ENCODE assay signal across 8 cellular contexts in the genomic region with DNA sequence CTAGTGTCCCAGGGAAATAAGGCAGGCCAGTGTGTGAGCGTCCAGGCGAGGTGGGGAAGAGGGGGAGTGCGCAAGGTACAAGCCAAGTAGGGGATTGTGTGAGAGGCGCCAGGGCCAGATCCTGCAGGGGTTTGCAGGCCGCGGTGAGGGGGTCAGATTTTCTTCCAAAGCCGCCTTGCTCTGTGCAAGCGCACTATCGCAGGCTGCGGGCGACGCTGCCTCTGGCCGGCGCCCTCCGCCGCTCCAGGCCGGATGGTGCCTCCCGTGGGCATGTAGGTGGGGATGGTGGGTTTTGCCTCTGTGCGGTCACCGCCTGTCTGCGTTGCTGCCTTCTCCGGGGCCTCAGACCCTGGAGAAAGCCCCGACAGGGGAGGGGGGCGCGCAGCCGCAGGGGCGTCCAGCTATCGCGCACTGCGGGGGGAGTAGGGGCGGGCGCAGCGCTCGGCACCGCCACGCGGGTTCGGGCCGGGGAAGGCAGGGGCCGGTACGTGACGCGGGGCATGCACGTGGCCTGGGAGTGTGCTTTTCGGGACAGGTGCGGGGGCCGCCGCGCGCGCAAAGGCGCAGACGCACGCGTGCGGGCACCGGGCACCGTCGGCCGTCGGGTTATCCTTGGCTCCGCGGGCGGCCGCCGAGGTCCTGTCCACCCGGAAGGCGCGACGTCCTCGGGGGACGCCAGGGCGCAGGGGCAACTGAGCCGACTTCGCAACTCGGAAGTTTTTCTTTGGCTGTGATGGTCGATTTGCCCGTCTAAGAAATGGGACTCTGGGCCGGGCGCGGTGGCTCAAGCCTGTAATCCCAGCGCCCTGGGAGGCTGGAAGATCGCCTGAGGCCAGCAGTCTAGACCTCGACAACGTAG. TPM values are rescaled to one million over a fixed set of nuclear protein-coding genes. Genes with fewer than 3 reads are reported as not detected.
A peak's percentile ranks its signal among the peaks of the same experiment; 100 is the strongest.
DNase-seq lines count a peak whose midpoint lies in the region; ATAC-seq and TF ChIP-seq lines count a peak whose summit lies in the region.

No MANE protein-coding gene starts in this region.

- H3K27ac ChIP-seq in BLaER1 (peak overlapping the region; percentile 97), MM.1S (ENCODE audit: low read length) (peak overlapping the region; percentile 57; the same call in 1 of the 2 replicates), esophagus (ENCODE audit: low read depth in 2 of 2, low read length in 1 of 2) (peak overlapping the region; percentile 57 to 92), thoracic aorta (peak overlapping the region; percentile 83 to 90)

- no peaks in the 10 kb centered on the region for H3K9me2 ChIP-seq in MM.1S (replicated peaks; ENCODE audit: insufficient read depth, low read length)

- peaks cover 0 to 8% of the 10 kb centered on the region in 2 donors for H3K36me3 Mint-ChIP-seq in naive B cell

- H3K9ac ChIP-seq in BLaER1 (peak overlapping the region; percentile 89), MM.1S (ENCODE audit: low read length) (peak overlapping the region; percentile 80)

- peak overlapping the region; percentile 74 for H3K4me3 ChIP-seq in BLaER1
- peak overlapping the region; percentile 84 for H3K4me3 ChIP-seq in MM.1S (ENCODE audit: low read length)
- H3K4me3 ChIP-seq in esophagus (ENCODE audit: low read depth in 1 of 2, low read length in 2 of 2), result peak overlapping the region; percentile 41 to 51
- peak overlapping the region; percentile 84 for H3K4me3 ChIP-seq in thoracic aorta

- peak overlapping the region; percentile 94 to 99 (median 97) for H3K27ac Mint-ChIP-seq in naive B cell

- DNase-seq in MM.1S (peak; percentile 44), naive B cell (peak; percentile 57), thoracic aorta (ENCODE audit: low spot score) (no peak)
- DNase-seq in activated T-cell treated with anti-CD3 and anti-CD28 coated beads, Interleukin-2, amount 50 U/mL, for 1 hour, result peak; percentile 58

- H3K36me3 ChIP-seq in BLaER1 (peaks cover 15% of the 10 kb centered on the region), MM.1S (replicated peaks; ENCODE audit: insufficient read depth, low read length) (peaks cover 7% of the 10 kb centered on the region; the same call in 1 of the 2 replicates), esophagus (ENCODE audit: control insufficient read depth in 2 of 2, insufficient read depth in 2 of 2, low read length in 1 of 2) (peaks cover 0 to 3% of the 10 kb centered on the region in 2 donors), thoracic aorta (peaks cover 5% of the 10 kb centered on the region)

- peak overlapping the region; percentile 80 to 95 (median 93) for H3K4me3 Mint-ChIP-seq in naive B cell

- WGBS in esophagus, 2 donors, result 6 to 9% methylated on average over 65 to 85 of the region's 85 CpGs

- peak overlapping the region; percentile 94 for H2AFZ ChIP-seq in MM.1S (ENCODE audit: low read length)

- H3K4me1 ChIP-seq in BLaER1 (peaks cover 47% of the 10 kb centered on the region), MM.1S (ENCODE audit: low read length) (peaks cover 15% of the 10 kb centered on the region), esophagus (ENCODE audit: control insufficient read depth in 2 of 2, insufficient read depth in 2 of 2, low read length in 1 of 2) (no peaks in the 10 kb centered on the region), thoracic aorta (ENCODE audit: control insufficient read depth in 1 of 2, low read depth in 2 of 2) (peaks cover 21 to 22% of the 10 kb centered on the region in 2 donors)

- peaks cover 38% of the 10 kb centered on the region for H3K79me2 ChIP-seq in MM.1S (ENCODE audit: low read length)

- H4K20me1 ChIP-seq in BLaER1 (peaks cover 37% of the 10 kb centered on the region), MM.1S (ENCODE audit: insufficient read depth, low read length) (peaks cover 25% of the 10 kb centered on the region)

- H3K4me2 ChIP-seq in BLaER1 (peak overlapping the region; percentile 97), MM.1S (ENCODE audit: low read depth, low read length) (peak overlapping the region; percentile 91)

- peaks cover 26 to 46% (median 33%) of the 10 kb centered on the region in 3 donors for H3K4me1 Mint-ChIP-seq in naive B cell

- H3K9me3 ChIP-seq in BLaER1, result no peaks in the 10 kb centered on the region
- H3K9me3 ChIP-seq in MM.1S (replicated peaks; ENCODE audit: insufficient read depth, low read length), result no peaks in the 10 kb centered on the region
- H3K9me3 ChIP-seq in esophagus (ENCODE audit: control insufficient read depth in 2 of 2, insufficient read depth in 1 of 2, low read depth in 1 of 2, low read length in 1 of 2), result no peaks in the 10 kb centered on the region
- no peaks in the 10 kb centered on the region for H3K9me3 ChIP-seq in thoracic aorta

- no peak for TF ChIP-seq CTCF in MM.1S (IDR thresholded peaks at IDR 0.05; ENCODE audit: low read length)
- peak; percentile 14 for TF ChIP-seq CTCF in thoracic aorta (IDR thresholded peaks at IDR 0.05)

- peaks cover 19% of the 10 kb centered on the region for H3F3A ChIP-seq in MM.1S (ENCODE audit: insufficient read depth, low read length)

- H3K9me3 Mint-ChIP-seq in naive B cell, result no peaks in the 10 kb centered on the region

- no peaks in the 10 kb centered on the region for H3K27me3 Mint-ChIP-seq in naive B cell

- no peak for ATAC-seq in naive B cell (ENCODE audit: low read depth in 2 of 2)
- no peak for ATAC-seq in thoracic aorta (ENCODE audit: insufficient number of reproducible peaks, low FRiP score, low read depth)
- no peak for ATAC-seq in GM21381 (IDR thresholded peaks at IDR 0.05; ENCODE audit: unreplicated experiment)
- ATAC-seq in HG02885 (IDR thresholded peaks at IDR 0.05; ENCODE audit: poor library complexity, unreplicated experiment), result no peak

- H3K27me3 ChIP-seq in BLaER1 (no peaks in the 10 kb centered on the region), MM.1S (replicated peaks; ENCODE audit: insufficient read depth, low read length) (no peaks in the 10 kb centered on the region), esophagus (ENCODE audit: control insufficient read depth in 1 of 2, insufficient read depth in 2 of 2, low read length in 2 of 2) (no peaks in the 10 kb centered on the region), thoracic aorta (replicated peaks; ENCODE audit: insufficient read depth) (no peaks in the 10 kb centered on the region)

RNA-seq across cellular contexts. Expression of gene HAPSTR1, which starts 1.1 kb away (rescaled TPM):
- polyA plus RNA-seq in esophagus (10 to 100 TPM; 11.4 to 14.2 TPM), naive B cell (ENCODE audit: low read depth in 6 of 6) (10 to 100 TPM; 10.1 to 24.8 (median 14.5) TPM)
- total RNA-seq in thoracic aorta, result 10 to 100 TPM; 60.4 to 90.8 TPM
